Comparison of ENCODE assay signal across 27 cellular contexts in genomic region chr15:98907921-98908490, GRCh38.
A peak's percentile ranks its signal among the peaks of the same experiment; 100 is the strongest.
DNase-seq lines count a peak whose midpoint lies in the region; ATAC-seq and TF ChIP-seq lines count a peak whose summit lies in the region.
"Had no signal": no experiment of that assay in that cellular context is flagged by ENCODE, and none has a peak within 500 bp of the region (broad histone marks: within the 10 kb centered on the region; RNA-seq: fewer than 3 reads in every experiment).

No MANE protein-coding gene starts in this region.

- no peaks in the 10 kb centered on the region for H3K9me3 Mint-ChIP-seq in WTC11
- H3K9me3 Mint-ChIP-seq: activated CD8-positive, alpha-beta T cell treated with anti-CD3 and anti-CD28 coated beads for 36 hours; activated naive CD4-positive, alpha-beta T cell treated with anti-CD3 and anti-CD28 coated beads, Interleukin-2, amount 50 U/mL, for 24 hours; activated T-helper 2 cell treated with anti-CD3 and anti-CD28 coated beads, Interferon-gamma antibody, Interleukin-2, Interleukin-4, amounts not matched to agents 10 μg/mL and 5 μg/mL and 100 μg/mL, durations not matched to agents 14 hours and 24 hours and 36 hours; CD4-positive, alpha-beta memory T cell; dendritic cell treated with granulocyte-macrophage colony-stimulating factor and Interleukin-4, amounts not matched to agents 40 ng/mL and 50 ng/mL, for 4 days; endodermal cell; mesothelial cell of epicardium; naive thymus-derived CD8-positive, alpha-beta T cell had no signal

- no peaks in the 10 kb centered on the region for H3K27me3 ChIP-seq in tibial artery
- H3K27me3 ChIP-seq: gastroesophageal sphincter had no signal

- H3K4me1 Mint-ChIP-seq in WTC11: peaks cover 23% of the 10 kb centered on the region

- TF ChIP-seq CTCF in WTC11 (IDR thresholded peaks at IDR 0.05): no peak
- TF ChIP-seq CTCF in tibial artery (IDR thresholded peaks at IDR 0.05): no peak

- no peak for ATAC-seq in WTC11
- no peak for ATAC-seq in GM21360 (IDR thresholded peaks at IDR 0.05; ENCODE audit: unreplicated experiment)
- ATAC-seq: activated CD8-positive, alpha-beta T cell treated with anti-CD3 and anti-CD28 coated beads for 36 hours; gastroesophageal sphincter; naive thymus-derived CD8-positive, alpha-beta T cell; T-helper 17 cell had no signal

- no peaks in the 10 kb centered on the region for H3K9me3 ChIP-seq in tibial artery
- H3K9me3 ChIP-seq: gastroesophageal sphincter, SK-N-SH had no signal

- no peaks in the 10 kb centered on the region for H3K27me3 Mint-ChIP-seq in WTC11 (ENCODE audit: low read depth)
- H3K27me3 Mint-ChIP-seq: activated CD8-positive, alpha-beta T cell treated with anti-CD3 and anti-CD28 coated beads for 36 hours; activated naive CD4-positive, alpha-beta T cell treated with anti-CD3 and anti-CD28 coated beads, Interleukin-2, amount 50 U/mL, for 24 hours; dendritic cell treated with granulocyte-macrophage colony-stimulating factor and Interleukin-4, amounts not matched to agents 40 ng/mL and 50 ng/mL, for 4 days; naive thymus-derived CD8-positive, alpha-beta T cell; T-helper 17 cell had no signal

- H3K36me3 Mint-ChIP-seq in WTC11: peaks cover 35% of the 10 kb centered on the region

- H3K36me3 ChIP-seq in tibial artery: peaks cover 22 to 54% (median 44%) of the 10 kb centered on the region in 3 donors

- CTCF ChIA-PET in WTC11 (lab: Charles Lee): no interaction called here

- intact Hi-C loops in tibial artery (cut with DNase I; ENCODE audit: low total_unique reads): no loop called here

- H3K27ac Mint-ChIP-seq in WTC11: peak overlapping the region; percentile 36; the same call in 1 of the 2 replicates
- H3K27ac Mint-ChIP-seq: activated CD8-positive, alpha-beta T cell treated with anti-CD3 and anti-CD28 coated beads for 36 hours; activated naive CD4-positive, alpha-beta T cell treated with anti-CD3 and anti-CD28 coated beads, Interleukin-2, amount 50 U/mL, for 24 hours; activated T-helper 2 cell treated with anti-CD3 and anti-CD28 coated beads, Interferon-gamma antibody, Interleukin-2, Interleukin-4, amounts not matched to agents 10 μg/mL and 5 μg/mL and 100 μg/mL, durations not matched to agents 14 hours and 24 hours and 36 hours; CD4-positive, alpha-beta memory T cell; dendritic cell treated with granulocyte-macrophage colony-stimulating factor and Interleukin-4, amounts not matched to agents 40 ng/mL and 50 ng/mL, for 4 days; mesothelial cell of epicardium; T-helper 17 cell had no signal

- peak overlapping the region; percentile 65 to 74 for H3K27ac ChIP-seq in tibial artery
- H3K27ac ChIP-seq: 22Rv1 had no signal

- POLR2A ChIA-PET in WTC11 (lab: Charles Lee): no interaction called here

- no peak overlapping the region for H3K4me3 Mint-ChIP-seq in WTC11
- H3K4me3 Mint-ChIP-seq: activated CD8-positive, alpha-beta T cell treated with anti-CD3 and anti-CD28 coated beads for 36 hours; activated naive CD4-positive, alpha-beta T cell treated with anti-CD3 and anti-CD28 coated beads, Interleukin-2, amount 50 U/mL, for 24 hours; CD4-positive, alpha-beta memory T cell; dendritic cell treated with granulocyte-macrophage colony-stimulating factor and Interleukin-4, amounts not matched to agents 40 ng/mL and 50 ng/mL, for 4 days; endodermal cell; mesothelial cell of epicardium; naive thymus-derived CD8-positive, alpha-beta T cell; T-helper 17 cell had no signal

- peaks cover 0 to 60% (median 37%) of the 10 kb centered on the region in 4 donors for H3K4me1 ChIP-seq in tibial artery

- H3K4me3 ChIP-seq in tibial artery: no peak overlapping the region
- H3K4me3 ChIP-seq: gastroesophageal sphincter had no signal

- DNase-seq in DMS79 treated with DMSO at 0.1 percent for 48 hours (lab: John Stamatoyannopoulos, UW) (peak; percentile 9), DMS79 (lab: John Stamatoyannopoulos, UW) (no peak), WTC11 (ENCODE audit: low spot score) (no peak), left kidney (ENCODE audit: low read depth, low spot score) (peak; percentile 67), tibial artery (peak in 1 of 2 donors; percentile 54), cerebellar nuclear complex (lab: John Stamatoyannopoulos, UW) (no peak)
- no peak for DNase-seq in stimulated activated naive CD4-positive, alpha-beta T cell (lab: John Stamatoyannopoulos, UW)
- DNase-seq: activated CD8-positive, alpha-beta T cell treated with anti-CD3 and anti-CD28 coated beads for 36 hours; CD4-positive, alpha-beta memory T cell; DMS 273 treated with DMSO at 0.1 percent for 48 hours; endodermal cell; GOT3; hypothalamus; naive thymus-derived CD8-positive, alpha-beta T cell; NCI-H1105; NCI-H2029; NCI-H526; occipital lobe; SK-N-SH; T-helper 17 cell had no signal

TF ChIP-seq in WTC11, 78 proteins besides CTCF, POLR2A, EP300 and RAD21:
- TF ChIP-seq ETV6 (CRISPR knock-in tag; IDR thresholded peaks at IDR 0.05) (no peak), TP53 (CRISPR knock-in tag; IDR thresholded peaks at IDR 0.05) (no peak), HMGA2 (CRISPR knock-in tag; IDR thresholded peaks at IDR 0.05) (no peak), SMAD4 (CRISPR knock-in tag; IDR thresholded peaks at IDR 0.05) (no peak)
- TF ChIP-seq, protein P1, sequence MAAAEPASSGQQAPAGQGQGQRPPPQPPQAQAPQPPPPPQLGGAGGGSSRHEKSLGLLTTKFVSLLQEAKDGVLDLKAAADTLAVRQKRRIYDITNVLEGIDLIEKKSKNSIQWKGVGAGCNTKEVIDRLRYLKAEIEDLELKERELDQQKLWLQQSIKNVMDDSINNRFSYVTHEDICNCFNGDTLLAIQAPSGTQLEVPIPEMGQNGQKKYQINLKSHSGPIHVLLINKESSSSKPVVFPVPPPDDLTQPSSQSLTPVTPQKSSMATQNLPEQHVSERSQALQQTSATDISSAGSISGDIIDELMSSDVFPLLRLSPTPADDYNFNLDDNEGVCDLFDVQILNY (CRISPR knock-in tag; IDR thresholded peaks at IDR 0.05): no peak
- TF ChIP-seq, protein P2, sequence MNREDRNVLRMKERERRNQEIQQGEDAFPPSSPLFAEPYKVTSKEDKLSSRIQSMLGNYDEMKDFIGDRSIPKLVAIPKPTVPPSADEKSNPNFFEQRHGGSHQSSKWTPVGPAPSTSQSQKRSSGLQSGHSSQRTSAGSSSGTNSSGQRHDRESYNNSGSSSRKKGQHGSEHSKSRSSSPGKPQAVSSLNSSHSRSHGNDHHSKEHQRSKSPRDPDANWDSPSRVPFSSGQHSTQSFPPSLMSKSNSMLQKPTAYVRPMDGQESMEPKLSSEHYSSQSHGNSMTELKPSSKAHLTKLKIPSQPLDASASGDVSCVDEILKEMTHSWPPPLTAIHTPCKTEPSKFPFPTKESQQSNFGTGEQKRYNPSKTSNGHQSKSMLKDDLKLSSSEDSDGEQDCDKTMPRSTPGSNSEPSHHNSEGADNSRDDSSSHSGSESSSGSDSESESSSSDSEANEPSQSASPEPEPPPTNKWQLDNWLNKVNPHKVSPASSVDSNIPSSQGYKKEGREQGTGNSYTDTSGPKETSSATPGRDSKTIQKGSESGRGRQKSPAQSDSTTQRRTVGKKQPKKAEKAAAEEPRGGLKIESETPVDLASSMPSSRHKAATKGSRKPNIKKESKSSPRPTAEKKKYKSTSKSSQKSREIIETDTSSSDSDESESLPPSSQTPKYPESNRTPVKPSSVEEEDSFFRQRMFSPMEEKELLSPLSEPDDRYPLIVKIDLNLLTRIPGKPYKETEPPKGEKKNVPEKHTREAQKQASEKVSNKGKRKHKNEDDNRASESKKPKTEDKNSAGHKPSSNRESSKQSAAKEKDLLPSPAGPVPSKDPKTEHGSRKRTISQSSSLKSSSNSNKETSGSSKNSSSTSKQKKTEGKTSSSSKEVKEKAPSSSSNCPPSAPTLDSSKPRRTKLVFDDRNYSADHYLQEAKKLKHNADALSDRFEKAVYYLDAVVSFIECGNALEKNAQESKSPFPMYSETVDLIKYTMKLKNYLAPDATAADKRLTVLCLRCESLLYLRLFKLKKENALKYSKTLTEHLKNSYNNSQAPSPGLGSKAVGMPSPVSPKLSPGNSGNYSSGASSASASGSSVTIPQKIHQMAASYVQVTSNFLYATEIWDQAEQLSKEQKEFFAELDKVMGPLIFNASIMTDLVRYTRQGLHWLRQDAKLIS (CRISPR knock-in tag; IDR thresholded peaks at IDR 0.05; ENCODE audit: borderline replicate concordance): no peak

Comparison
In these comparisons a context has a peak if more than half of its experiments do, and no peak if none do; other contexts are left out.
1. DNase-seq: peak in DMS79 treated with DMSO at 0.1 percent for 48 hours (single experiment) and left kidney (single experiment); none in DMS79 (single experiment), WTC11 (single experiment), cerebellar nuclear complex (0 of 2) and stimulated activated naive CD4-positive, alpha-beta T cell (0 of 6).